Comparison of ENCODE assay signal across 8 cellular contexts in the genomic region with DNA sequence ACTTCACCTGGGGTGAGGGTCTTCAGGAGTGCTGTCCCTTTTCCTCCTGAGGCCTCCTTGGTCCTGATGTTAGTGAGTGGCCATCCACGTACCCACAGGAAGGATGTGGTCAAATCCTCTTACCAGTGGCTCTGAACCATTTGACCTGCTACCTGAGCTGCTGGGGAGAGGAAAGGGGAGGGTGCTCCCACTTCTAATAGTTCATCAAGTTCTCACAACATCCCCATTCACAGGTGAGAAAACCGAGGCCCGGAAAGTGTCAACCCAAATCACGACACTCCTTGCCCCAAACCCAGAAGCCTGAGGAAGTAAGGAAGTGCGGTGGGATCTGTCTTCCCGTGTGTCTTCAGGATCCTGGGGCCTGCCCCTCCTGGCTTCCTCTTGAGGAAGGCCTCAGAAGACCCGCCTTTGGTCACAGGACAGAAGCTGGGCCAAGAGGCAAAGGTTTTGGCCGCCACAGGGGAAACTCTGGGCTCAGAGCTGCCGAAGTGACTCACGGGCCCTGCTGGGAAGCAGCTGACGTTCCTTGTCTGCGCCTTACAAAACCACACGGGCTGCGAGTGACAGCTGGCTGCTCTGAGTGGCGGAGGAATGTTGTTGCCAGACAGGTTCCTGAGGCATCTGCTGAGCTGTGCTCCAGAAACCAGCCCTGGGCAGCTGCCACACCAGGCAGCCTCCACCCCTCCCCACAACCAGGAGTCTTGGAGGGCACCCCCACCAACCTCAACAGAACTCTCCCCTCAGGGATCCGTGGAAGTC. TPM values are rescaled to one million over a fixed set of nuclear protein-coding genes. Genes with fewer than 3 reads are reported as not detected.
A peak's percentile ranks its signal among the peaks of the same experiment; 100 is the strongest.
DNase-seq lines count a peak whose midpoint lies in the region; ATAC-seq, FAIRE-seq and TF ChIP-seq lines count a peak whose summit lies in the region.

No MANE protein-coding gene starts in this region.

- dilution Hi-C loops in keratinocyte (cut with MboI; ENCODE audit: extremely low pct_ligation_motif_present, low sequenced_read_pairs): no loop called here

- H3K4me2 ChIP-seq in keratinocyte (ENCODE audit: control insufficient read depth, extremely low read depth, insufficient read depth, low read depth, low read length): peak overlapping the region; percentile 74

- H3K9me1 ChIP-seq in keratinocyte (ENCODE audit: control insufficient read depth, extremely low read depth, insufficient read depth, low read length): peaks cover 5% of the 10 kb centered on the region

- H3K4me1 ChIP-seq in breast epithelium: peaks cover 0 to 7% of the 10 kb centered on the region in 2 donors
- peaks cover 40% of the 10 kb centered on the region for H3K4me1 ChIP-seq in keratinocyte (ENCODE audit: control insufficient read depth, extremely low read depth, insufficient read depth, low read length)
- H3K4me1 ChIP-seq in spleen: peaks cover 0 to 25% (median 8%) of the 10 kb centered on the region in 6 donors

- intact Hi-C loops in breast epithelium (cut with DNase I; ENCODE audit: low total_unique reads): no loop called here
- intact Hi-C loops in spleen (cut with DNase I; ENCODE audit: low total_unique reads): no loop called here

- no peaks in the 10 kb centered on the region for H4K20me1 ChIP-seq in keratinocyte (ENCODE audit: control insufficient read depth, extremely low read depth, insufficient read depth, low read length)

- TF ChIP-seq POLR2A in breast epithelium (IDR thresholded peaks at IDR 0.05) (no peak), spleen (IDR thresholded peaks at IDR 0.05) (no peak)

- peak overlapping the region in 1 of 3 donors; percentile 31 for H3K4me3 ChIP-seq in breast epithelium
- peak overlapping the region in 1 of 3 experiments; percentile 26 for H3K4me3 ChIP-seq in keratinocyte (ENCODE audit: control insufficient read depth in 2 of 3, extremely low read depth in 1 of 3, insufficient read depth in 2 of 3, low read depth in 1 of 3, low read length in 3 of 3)
- H3K4me3 ChIP-seq in spleen: no peak overlapping the region

- peak; percentile 48 for DNase-seq in NCI-H1105 treated with DMSO at 0.1 percent for 48 hours (lab: John Stamatoyannopoulos, UW)
- no peak for DNase-seq in NCI-H1105 (lab: John Stamatoyannopoulos, UW)
- DNase-seq in SIG-M5 treated with dmso at 0.1 percent for 504 hours (lab: John Stamatoyannopoulos, UW; ENCODE audit: unreplicated experiment): peak; percentile 71
- DNase-seq in breast epithelium (ENCODE audit: low spot score in 2 of 2): peak; percentile 91 to 96
- DNase-seq in keratinocyte (ENCODE audit: low read depth, low spot score): peak; percentile 75
- peak; percentile 86 for DNase-seq in spleen

- WGBS in spleen, 5 donors: 23 to 43% (median 28%) methylated on average over 15 to 16 of the region's 16 CpGs

- ATAC-seq in HG03432 (IDR thresholded peaks at IDR 0.05; ENCODE audit: unreplicated experiment) (peak; percentile 78), HG02852 (IDR thresholded peaks at IDR 0.05; ENCODE audit: unreplicated experiment) (no peak)

- H3K36me3 ChIP-seq in breast epithelium (no peaks in the 10 kb centered on the region), keratinocyte (ENCODE audit: control insufficient read depth in 2 of 2, extremely low read depth in 1 of 2, insufficient read depth in 2 of 2, low read length in 2 of 2) (no peaks in the 10 kb centered on the region), spleen (no peaks in the 10 kb centered on the region)

- H3K27ac ChIP-seq in breast epithelium (peak overlapping the region; percentile 90 to 91), keratinocyte (ENCODE audit: control insufficient read depth, insufficient read depth, low read length) (peak overlapping the region; percentile 61), spleen (peak overlapping the region in 3 of 8 donors; percentile 58 to 68 (median 61))

- peak; percentile 93 for FAIRE-seq in keratinocyte (lab: Jason Lieb, UNC)

- peak overlapping the region; percentile 32 for H2AFZ ChIP-seq in keratinocyte (ENCODE audit: control insufficient read depth, low read length)

- no peaks in the 10 kb centered on the region for H3K79me2 ChIP-seq in keratinocyte (ENCODE audit: control insufficient read depth, insufficient read depth, low read length)

- TF ChIP-seq CTCF in breast epithelium (IDR thresholded peaks at IDR 0.05): no peak
- no peak for TF ChIP-seq CTCF in keratinocyte (optimal IDR thresholded peaks at IDR 0.05 in 1 of 3, IDR thresholded peaks at IDR 0.05 in 1 of 3, conservative IDR thresholded peaks at IDR 0.05 in 1 of 3; ENCODE audit: extremely low read depth in 1 of 3, insufficient read depth in 2 of 3, low read length in 3 of 3)
- TF ChIP-seq CTCF in spleen (IDR thresholded peaks at IDR 0.05 in 8 of 11, conservative IDR thresholded peaks at IDR 0.05 in 3 of 11): no peak

- H3K27me3 ChIP-seq in breast epithelium (no peaks in the 10 kb centered on the region), keratinocyte (ENCODE audit: control insufficient read depth, extremely low read depth, insufficient read depth, low read length) (no peaks in the 10 kb centered on the region), spleen (replicated peaks in 1 of 7) (no peaks in the 10 kb centered on the region)

- no peaks in the 10 kb centered on the region for H3K9me3 ChIP-seq in breast epithelium
- no peaks in the 10 kb centered on the region for H3K9me3 ChIP-seq in keratinocyte (ENCODE audit: control insufficient read depth, low read depth, low read length)
- no peaks in the 10 kb centered on the region for H3K9me3 ChIP-seq in spleen

- H3K9ac ChIP-seq in keratinocyte (ENCODE audit: control insufficient read depth, extremely low read depth, insufficient read depth, low read length): peak overlapping the region; percentile 29

RNA-seq across cellular contexts. Expression of a gene that starts 13.9 kb away (rescaled TPM):
- total RNA-seq in breast epithelium: 10 to 100 TPM; 15.7 to 36.1 (median 35.1) TPM
- polyA plus RNA-seq in keratinocyte: 22.7 to 32.8 TPM (median 27.9 TPM) in 3 replicates
- polyA plus RNA-seq in keratinocyte (2011; ENCODE audit: low read depth): 33.9 TPM
- polyA plus RNA-seq in keratinocyte (2011; cell fraction: cytosol; rRNA removed): 12.9 and 27.8 TPM in 2 replicates
- 49.8 and 69.5 TPM in 2 replicates for polyA plus RNA-seq in keratinocyte (2011; cell fraction: nucleus; rRNA removed)
- 37.9 and 40.1 TPM in 2 replicates for polyA plus RNA-seq in keratinocyte (2012; ENCODE audit: low replicate concordance)
- polyA minus RNA-seq in keratinocyte: 31.2 to 72.9 TPM (median 41.7 TPM) in 3 replicates
- 48.5 TPM for polyA minus RNA-seq in keratinocyte (2011; cell fraction: cytosol; rRNA and poly(A)+ RNA removed)
- 48.5 and 49.4 TPM in 2 replicates for polyA minus RNA-seq in keratinocyte (2011; cell fraction: nucleus; rRNA and poly(A)+ RNA removed)
- 10 to 100 TPM; 30.3 to 61.5 (median 47.5) TPM for total RNA-seq in spleen
- 10 to 100 TPM in 2 of 3 donors, 1 to 10 TPM in 1; 4.6 to 25.2 (median 15.9) TPM for polyA plus RNA-seq in spleen
